In genomic region chr18:30967701-30968100, GRCh38 we compare ENCODE assay signal across 23 cellular contexts.
"Had no signal": no experiment of that assay in that cellular context is flagged by ENCODE, and none has a peak within 500 bp of the region (broad histone marks: within the 10 kb centered on the region; RNA-seq: fewer than 3 reads in every experiment).

No MANE protein-coding gene starts in this region.

- H3K27ac ChIP-seq: colonic mucosa, heart left ventricle, left ventricle myocardium inferior, lower lobe of right lung, neural progenitor cell, ovary, suprapubic skin, thyroid gland, upper lobe of left lung, uterus had no signal

- H3K4me2 ChIP-seq: neural progenitor cell, smooth muscle cell had no signal

- H3K4me1 ChIP-seq: heart left ventricle, left ventricle myocardium inferior, lower lobe of right lung, neural progenitor cell, thyroid gland, upper lobe of left lung, uterus had no signal

- H3K9ac ChIP-seq: neural progenitor cell had no signal

- FAIRE-seq: frontal cortex, islet of Langerhans had no signal

- ATAC-seq: heart left ventricle; natural killer cell treated with Interleukin-12 subunit alpha and Interleukin-12 subunit beta and Interleukin-15 and Interleukin-18, amount 100 ng/mL, for 72 hours; right cardiac atrium; stimulated activated effector memory CD8-positive, alpha-beta T cell treated with anti-CD3 and anti-CD28 coated beads, Interleukin-12 subunit alpha, Interleukin-12 subunit beta, amount 100 ng/mL, for 72 hours; stimulated activated naive CD8-positive, alpha-beta T cell treated with anti-CD3 and anti-CD28 coated beads, Interleukin-15, Interleukin-2, amounts not matched to agents 100 U/mL and 50 U/mL, for 24 hours had no signal

- H3K36me3 ChIP-seq: colonic mucosa, heart left ventricle, left ventricle myocardium inferior, lower lobe of right lung, neural progenitor cell, ovary, suprapubic skin, thyroid gland, upper lobe of left lung, uterus had no signal

- H3K27me3 ChIP-seq: colonic mucosa, heart left ventricle, neural progenitor cell, ovary, suprapubic skin, thyroid gland, upper lobe of left lung, uterus had no signal

- H2AFZ ChIP-seq: neural progenitor cell had no signal

- DNase-seq: colonic mucosa; dermis blood vessel endothelial cell; heart left ventricle; hippocampal formation; left ventricle myocardium inferior; lower lobe of right lung; midbrain; nucleus accumbens; ovary; right cardiac atrium; stimulated activated CD4-positive, alpha-beta T cell treated with anti-CD3 and anti-CD28 coated beads, Interleukin-2, amount 100 ng/mL, for 48 hours; stimulated activated CD8-positive, alpha-beta memory T cell treated with anti-CD3 and anti-CD28 coated beads, Interleukin-4, amount 100 ng/mL, for 48 hours; stimulated activated naive CD8-positive, alpha-beta T cell treated with anti-CD3 and anti-CD28 coated beads, Interleukin-15, Interleukin-2, amounts not matched to agents 100 U/mL and 50 U/mL, for 24 hours; thyroid gland; upper lobe of left lung; uterus had no signal

- H3K9me3 ChIP-seq: colonic mucosa, heart left ventricle, left ventricle myocardium inferior, lower lobe of right lung, ovary, suprapubic skin, thyroid gland, upper lobe of left lung, uterus had no signal

- H3K4me3 ChIP-seq: colonic mucosa, heart left ventricle, left ventricle myocardium inferior, lower lobe of right lung, neural progenitor cell, ovary, smooth muscle cell, suprapubic skin, thyroid gland, upper lobe of left lung, uterus had no signal
